ENCODE assay signal across 1 cellular context in genomic region chr10:48237225-48237855, GRCh38.
TF ChIP-seq lines count a peak whose summit lies in the region.

No MANE protein-coding gene starts in this region.

TF ChIP-seq in GM12891, 5 proteins besides CTCF, POLR2A, EP300 and RAD21:
- TF ChIP-seq PAX5 (IDR thresholded peaks at IDR 0.05; ENCODE audit: insufficient read depth, low read length, severe bottlenecking): no peak
- TF ChIP-seq POLR2AphosphoS5 (IDR thresholded peaks at IDR 0.05; ENCODE audit: low read depth, low read length): no peak
- no peak for TF ChIP-seq SPI1 (IDR thresholded peaks at IDR 0.05; ENCODE audit: low read depth, low read length)
- TF ChIP-seq POU2F2 (IDR thresholded peaks at IDR 0.05; ENCODE audit: low read depth, low read length): no peak
- TF ChIP-seq TAF1 (IDR thresholded peaks at IDR 0.05; ENCODE audit: low read depth, low read length): no peak
